Comparison of ENCODE assay signal across 12 cellular contexts in genomic region chr4:166924456-166924855, GRCh38.
"Had no signal": no experiment of that assay in that cellular context is flagged by ENCODE, and none has a peak within 500 bp of the region (broad histone marks: within the 10 kb centered on the region; RNA-seq: fewer than 3 reads in every experiment).

No MANE protein-coding gene starts in this region.

- H3K36me3 ChIP-seq: adrenal gland, lower lobe of right lung, spleen had no signal

- ATAC-seq: left cardiac atrium; lower lobe of right lung; stimulated activated naive B cell treated with anti-CD40 and anti-IgM and Interleukin-4, amounts not matched to agents 10 μg/mL and 1 μg/mL and 100 μg/mL, for 72 hours had no signal

- H3K4me1 ChIP-seq: adrenal gland, lower lobe of right lung, spleen had no signal

- H3K4me3 ChIP-seq: adrenal gland, lower lobe of right lung, spleen had no signal

- DNase-seq: activated CD4-positive, alpha-beta T cell treated with anti-CD3 and anti-CD28 coated beads, Interleukin-2, amount 50 U/mL, for 4 hours; activated gamma-delta T cell; adrenal gland; effector CD8-positive, alpha-beta T cell; foreskin fibroblast; hippocampal formation; left cardiac atrium; lower lobe of right lung; nucleus accumbens; posterior cingulate gyrus; spleen; stimulated activated naive B cell treated with anti-CD40 and anti-IgM and Interleukin-4, amounts not matched to agents 10 μg/mL and 1 μg/mL and 100 μg/mL, for 72 hours had no signal

- H3K27me3 ChIP-seq: adrenal gland, spleen had no signal

- H3K27ac ChIP-seq: adrenal gland, lower lobe of right lung, spleen had no signal

- H3K9me3 ChIP-seq: adrenal gland, lower lobe of right lung had no signal
